Comparison of ENCODE assay signal across 8 cellular contexts in genomic region chr2:25043241-25043867, GRCh38. TPM values are rescaled to one million over a fixed set of nuclear protein-coding genes. Genes with fewer than 3 reads are reported as not detected.
DNase-seq lines count a peak whose midpoint lies in the region; ATAC-seq and TF ChIP-seq lines count a peak whose summit lies in the region.

No MANE protein-coding gene starts in this region.

- H3K4me3 Mint-ChIP-seq in neural crest cell: peak overlapping the region; percentile 95

- H3K9me3 ChIP-seq in A673 (ENCODE audit: low read depth, low read length, poor library complexity, severe bottlenecking) (no peaks in the 10 kb centered on the region), HEK293 (ENCODE audit: control insufficient read depth, insufficient read depth, low read depth, low read length) (no peaks in the 10 kb centered on the region)

- POLR2A ChIA-PET in A673 (lab: Charles Lee; ENCODE audit: low non-redundant PET) (no interaction called here), HEK293 (lab: Yijun Ruan, JAX) (interaction anchor here (0.8 to 1.2 kb wide), 4 partner anchors 8 to 250 kb away, joined by 3 read pairs; partner anchors contain the start of genes CENPO and PTRHD1)

- H3K36me3 Mint-ChIP-seq in neural crest cell (ENCODE audit: low read depth): no peaks in the 10 kb centered on the region

- H3K4me3 ChIP-seq in A673 (ENCODE audit: low read depth, low read length, poor library complexity, severe bottlenecking) (peak overlapping the region; percentile 61), HEK293 (ENCODE audit: low read depth, low read length) (peak overlapping the region; percentile 72), WI38 (ENCODE audit: low read depth, low read length) (peak overlapping the region; percentile 65), dorsolateral prefrontal cortex (peak overlapping the region; percentile 65 to 98 (median 87))

- peak; percentile 86 for DNase-seq in A673 (ENCODE audit: low spot score)
- peak in 4 of 10 donors; percentile 42 to 64 (median 52) for DNase-seq in dorsolateral prefrontal cortex
- DNase-seq in neural crest cell (ENCODE audit: low read depth, low spot score): peak; percentile 8
- DNase-seq in NCI-H1092 treated with DMSO at 0.1 percent for 48 hours (lab: John Stamatoyannopoulos, UW): no peak
- DNase-seq in putamen (ENCODE audit: low spot score): no peak

- H3K27me3 Mint-ChIP-seq in neural crest cell (ENCODE audit: low read depth): peaks cover 8% of the 10 kb centered on the region

- H3K36me3 ChIP-seq in A673 (ENCODE audit: insufficient read depth, low read length, poor library complexity, severe bottlenecking): no peaks in the 10 kb centered on the region
- H3K36me3 ChIP-seq in HEK293 (ENCODE audit: control insufficient read depth in 2 of 2, insufficient read depth in 1 of 2, low read length in 2 of 2): no peaks in the 10 kb centered on the region

- intact Hi-C loops in A673 (cut with micrococcal nuclease; ENCODE audit: unreplicated experiment) (loop anchor here (5.0 kb wide), 2 partner anchors 66 to 191 kb away; no protein-coding TSS in a partner anchor), dorsolateral prefrontal cortex (cut with DNase I) (loop anchor here (2.0 to 10.0 kb wide), 7 partner anchors 19 to 151 kb away; partner anchors contain the start of genes ADCY3 (in 1 of the 2) and DNAJC27 (in 1 of the 2))

- no peak for TF ChIP-seq CTCF in A673 (conservative IDR thresholded peaks at IDR 0.05; ENCODE audit: low read depth, low read length)
- TF ChIP-seq CTCF in HEK293 (tag by site-specific recombination; IDR thresholded peaks at IDR 0.05): no peak
- TF ChIP-seq CTCF in WI38 (IDR thresholded peaks at IDR 0.05; ENCODE audit: low read depth, low read length): no peak
- TF ChIP-seq CTCF in dorsolateral prefrontal cortex (IDR thresholded peaks at IDR 0.05 in 54 of 56, conservative IDR thresholded peaks at IDR 0.05 in 2 of 56; ENCODE audit: low read depth in 1 of 56, partially characterized antibody in 56 of 56): no peak
- TF ChIP-seq CTCF in neural crest cell (conservative IDR thresholded peaks at IDR 0.05): no peak

- no peak for ATAC-seq in GM21360 (IDR thresholded peaks at IDR 0.05; ENCODE audit: unreplicated experiment)

- H3K27ac ChIP-seq in A673 (ENCODE audit: low read depth, low read length, poor library complexity, severe bottlenecking): no peak overlapping the region
- no peak overlapping the region; the same call in 1 of the 2 replicates for H3K27ac ChIP-seq in HEK293 (ENCODE audit: extremely low read depth, low read depth, low read length)
- peak overlapping the region in 54 of 59 donors; percentile 19 to 96 (median 92) for H3K27ac ChIP-seq in dorsolateral prefrontal cortex

- CTCF ChIA-PET in A673 (lab: Charles Lee) (no interaction called here), HEK293 (lab: Yijun Ruan, JAX) (interaction anchor here (0.6 to 1.7 kb wide), 3 partner anchors 15 to 68 kb away, joined by 3 to 9 read pairs (median 3); no protein-coding TSS in a partner anchor)

- H3K4me1 Mint-ChIP-seq in neural crest cell: peaks cover 39% of the 10 kb centered on the region

- H3K27ac Mint-ChIP-seq in neural crest cell (ENCODE audit: unreplicated experiment): peak overlapping the region; percentile 93

- no TSS peak for BruUV-seq in A673 (replicated peaks; lab: Mats Ljungman, UMichigan)

- peaks cover 18% of the 10 kb centered on the region for H3K4me1 ChIP-seq in A673 (ENCODE audit: insufficient read depth, low read length, poor library complexity, severe bottlenecking)
- H3K4me1 ChIP-seq in HEK293 (ENCODE audit: control insufficient read depth, insufficient read depth, low read length): peaks cover 10% of the 10 kb centered on the region

- no peaks in the 10 kb centered on the region for H3K9me3 Mint-ChIP-seq in neural crest cell

- H3K27me3 ChIP-seq in A673 (replicated peaks; ENCODE audit: insufficient read depth, low read depth, low read length, poor library complexity) (peaks cover 31% of the 10 kb centered on the region), dorsolateral prefrontal cortex (no peaks in the 10 kb centered on the region)

TF ChIP-seq in HEK293, 187 proteins besides CTCF, POLR2A, EP300 and RAD21:
- TF ChIP-seq ZNF629 (tag by site-specific recombination; IDR thresholded peaks at IDR 0.05) (peak; percentile 55; the same call in 1 of the 2 replicates), ZBTB17 (tag by site-specific recombination; IDR thresholded peaks at IDR 0.05) (peak; percentile 80), ZXDB (tag by site-specific recombination; IDR thresholded peaks at IDR 0.05) (0 out of 2 replicates have a peak, but pooled peaks have one; percentile 7), ZIC2 (tag by site-specific recombination; IDR thresholded peaks at IDR 0.05) (peak; percentile 61), ZEB2 (tag by site-specific recombination; IDR thresholded peaks at IDR 0.05) (peak; percentile 50; the same call in 1 of the 2 replicates), ZBTB48 (tag by site-specific recombination; IDR thresholded peaks at IDR 0.05) (no peak), GLIS2 (tag by site-specific recombination; IDR thresholded peaks at IDR 0.05) (peak; percentile 57), TRIM28 (IDR thresholded peaks at IDR 0.05; ENCODE audit: borderline replicate concordance, low read length) (peak; percentile 84; the same call in 1 of the 2 replicates), ZFP69B (tag by site-specific recombination; IDR thresholded peaks at IDR 0.05) (peak; percentile 98), ZNF692 (tag by site-specific recombination; IDR thresholded peaks at IDR 0.05) (peak; percentile 99), ZNF529 (tag by site-specific recombination; IDR thresholded peaks at IDR 0.05; ENCODE audit: insufficient replicate concordance) (no peak), ZNF600 (tag by site-specific recombination; IDR thresholded peaks at IDR 0.05) (0 out of 2 replicates have a peak, but pooled peaks have one; percentile 47), ZNF24 (tag by site-specific recombination; IDR thresholded peaks at IDR 0.05) (0 out of 2 replicates have a peak, but pooled peaks have one; percentile 45), ZNF660 (tag by site-specific recombination; IDR thresholded peaks at IDR 0.05) (0 out of 2 replicates have a peak, but pooled peaks have one; percentile 56), KLF16 (tag by site-specific recombination; IDR thresholded peaks at IDR 0.05) (no peak), ZNF335 (tag by site-specific recombination; conservative IDR thresholded peaks at IDR 0.05) (no peak), GLIS1 (tag by site-specific recombination; IDR thresholded peaks at IDR 0.05) (peak; percentile 87)
- TF ChIP-seq, protein P1, sequence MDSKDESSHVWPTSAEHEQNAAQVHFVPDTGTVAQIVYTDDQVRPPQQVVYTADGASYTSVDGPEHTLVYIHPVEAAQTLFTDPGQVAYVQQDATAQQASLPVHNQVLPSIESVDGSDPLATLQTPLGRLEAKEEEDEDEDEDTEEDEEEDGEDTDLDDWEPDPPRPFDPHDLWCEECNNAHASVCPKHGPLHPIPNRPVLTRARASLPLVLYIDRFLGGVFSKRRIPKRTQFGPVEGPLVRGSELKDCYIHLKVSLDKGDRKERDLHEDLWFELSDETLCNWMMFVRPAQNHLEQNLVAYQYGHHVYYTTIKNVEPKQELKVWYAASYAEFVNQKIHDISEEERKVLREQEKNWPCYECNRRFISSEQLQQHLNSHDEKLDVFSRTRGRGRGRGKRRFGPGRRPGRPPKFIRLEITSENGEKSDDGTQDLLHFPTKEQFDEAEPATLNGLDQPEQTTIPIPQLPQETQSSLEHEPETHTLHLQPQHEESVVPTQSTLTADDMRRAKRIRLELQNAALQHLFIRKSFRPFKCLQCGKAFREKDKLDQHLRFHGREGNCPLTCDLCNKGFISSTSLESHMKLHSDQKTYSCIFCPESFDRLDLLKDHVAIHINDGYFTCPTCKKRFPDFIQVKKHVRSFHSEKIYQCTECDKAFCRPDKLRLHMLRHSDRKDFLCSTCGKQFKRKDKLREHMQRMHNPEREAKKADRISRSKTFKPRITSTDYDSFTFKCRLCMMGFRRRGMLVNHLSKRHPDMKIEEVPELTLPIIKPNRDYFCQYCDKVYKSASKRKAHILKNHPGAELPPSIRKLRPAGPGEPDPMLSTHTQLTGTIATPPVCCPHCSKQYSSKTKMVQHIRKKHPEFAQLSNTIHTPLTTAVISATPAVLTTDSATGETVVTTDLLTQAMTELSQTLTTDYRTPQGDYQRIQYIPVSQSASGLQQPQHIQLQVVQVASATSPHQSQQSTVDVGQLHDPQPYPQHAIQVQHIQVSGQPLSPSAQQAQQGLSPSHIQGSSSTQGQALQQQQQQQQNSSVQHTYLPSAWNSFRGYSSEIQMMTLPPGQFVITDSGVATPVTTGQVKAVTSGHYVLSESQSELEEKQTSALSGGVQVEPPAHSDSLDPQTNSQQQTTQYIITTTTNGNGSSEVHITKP (tag by site-specific recombination; IDR thresholded peaks at IDR 0.05): peak; percentile 98
- TF ChIP-seq, protein P2, sequence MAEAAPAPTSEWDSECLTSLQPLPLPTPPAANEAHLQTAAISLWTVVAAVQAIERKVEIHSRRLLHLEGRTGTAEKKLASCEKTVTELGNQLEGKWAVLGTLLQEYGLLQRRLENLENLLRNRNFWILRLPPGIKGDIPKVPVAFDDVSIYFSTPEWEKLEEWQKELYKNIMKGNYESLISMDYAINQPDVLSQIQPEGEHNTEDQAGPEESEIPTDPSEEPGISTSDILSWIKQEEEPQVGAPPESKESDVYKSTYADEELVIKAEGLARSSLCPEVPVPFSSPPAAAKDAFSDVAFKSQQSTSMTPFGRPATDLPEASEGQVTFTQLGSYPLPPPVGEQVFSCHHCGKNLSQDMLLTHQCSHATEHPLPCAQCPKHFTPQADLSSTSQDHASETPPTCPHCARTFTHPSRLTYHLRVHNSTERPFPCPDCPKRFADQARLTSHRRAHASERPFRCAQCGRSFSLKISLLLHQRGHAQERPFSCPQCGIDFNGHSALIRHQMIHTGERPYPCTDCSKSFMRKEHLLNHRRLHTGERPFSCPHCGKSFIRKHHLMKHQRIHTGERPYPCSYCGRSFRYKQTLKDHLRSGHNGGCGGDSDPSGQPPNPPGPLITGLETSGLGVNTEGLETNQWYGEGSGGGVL (tag by site-specific recombination; IDR thresholded peaks at IDR 0.05): no peak

RNA-seq across cellular contexts. Expression of gene EFR3B, which starts 1.5 kb away (rescaled TPM):
- 0.76 and 1.0 TPM in 2 replicates for total RNA-seq in A673 (2021)
- total RNA-seq in dorsolateral prefrontal cortex: 100 to 1,000 TPM in 6 of 120 experiments, 10 to 100 TPM in 114; 44.3 to 131 (median 75.5) TPM
- 40.7 and 41.2 TPM in 2 replicates for total RNA-seq in neural crest cell

Comparison
In these comparisons a context has a peak if more than half of its experiments do, and no peak if none do; other contexts are left out.
1. DNase-seq: peak in A673 (single experiment) and neural crest cell (single experiment); none in NCI-H1092 treated with DMSO at 0.1 percent for 48 hours (single experiment) and putamen (single experiment).
2. H3K27ac ChIP-seq: peak in dorsolateral prefrontal cortex (54 of 59); none in A673 (single experiment) and HEK293 (single experiment).
3. RNA of gene EFR3B, which starts 1.5 kb away (total RNA-seq): 44.3 to 131 TPM in dorsolateral prefrontal cortex and 40.7 to 41.2 TPM in neural crest cell; 0.76 to 1.0 TPM in A673; every median in the first group is over 10 times any median in the second.
4. Peak in every context shown above with its lines, with median percentiles within 50 percentile points of each other: H3K4me3 ChIP-seq.